Comparison of ENCODE assay signal across 32 cellular contexts in the genomic region with DNA sequence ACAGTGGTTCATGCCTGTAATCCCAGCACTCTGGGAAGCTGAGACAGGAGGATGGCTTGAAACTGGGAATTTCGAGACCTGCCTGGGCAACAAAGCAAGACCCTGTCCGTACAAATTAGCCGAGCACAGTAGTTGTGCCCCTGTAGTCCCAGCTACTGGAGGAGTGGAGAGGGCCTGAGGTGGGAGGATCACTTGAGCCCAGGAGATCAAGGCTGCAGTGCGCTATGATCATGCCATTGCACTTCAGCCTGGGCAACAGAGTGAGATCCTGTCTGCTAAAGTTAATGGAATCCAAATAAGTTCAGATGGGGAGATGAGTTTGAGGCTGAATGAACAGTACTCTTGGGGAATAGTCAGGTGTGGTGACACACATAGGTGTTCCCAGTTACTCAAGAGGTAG. TPM values are rescaled to one million over a fixed set of nuclear protein-coding genes. Genes with fewer than 3 reads are reported as not detected.
"Had no signal": no experiment of that assay in that cellular context is flagged by ENCODE, and none has a peak within 500 bp of the region (broad histone marks: within the 10 kb centered on the region; RNA-seq: fewer than 3 reads in every experiment).

No MANE protein-coding gene starts in this region.

- H3K79me2 ChIP-seq: parathyroid adenoma had no signal

- H3K9ac ChIP-seq: parathyroid adenoma had no signal

- H3K9me3 Mint-ChIP-seq: activated naive CD4-positive, alpha-beta T cell treated with anti-CD3 and anti-CD28 coated beads for 36 hours; activated naive CD8-positive, alpha-beta T cell treated with anti-CD3 and anti-CD28 coated beads for 36 hours; brain; T-helper 2 cell treated with Interferon-gamma antibody and Interleukin-4, amounts not matched to agents 5 μg/mL and 100 μg/mL, for 36 hours had no signal

- H3K4me1 Mint-ChIP-seq: activated naive CD8-positive, alpha-beta T cell treated with anti-CD3 and anti-CD28 coated beads for 36 hours had no signal

- H3K9me3 ChIP-seq: adrenal gland, ascending aorta, colonic mucosa, gastrocnemius medialis, psoas muscle, spleen, suprapubic skin, tibial artery had no signal

- ATAC-seq: gastrocnemius medialis, left cardiac atrium, left ventricle myocardium superior, psoas muscle, right cardiac atrium had no signal

- H3K4me3 ChIP-seq: adrenal gland, ascending aorta, cardiac muscle cell, colonic mucosa, gastrocnemius medialis, psoas muscle, spleen, suprapubic skin, tibial artery had no signal

- H3K4me3 Mint-ChIP-seq: activated naive CD4-positive, alpha-beta T cell treated with anti-CD3 and anti-CD28 coated beads for 36 hours; activated naive CD8-positive, alpha-beta T cell treated with anti-CD3 and anti-CD28 coated beads for 36 hours; brain; T-helper 2 cell treated with Interferon-gamma antibody and Interleukin-4, amounts not matched to agents 5 μg/mL and 100 μg/mL, for 36 hours had no signal

- DNase-seq: activated CD4-positive, alpha-beta T cell treated with anti-CD3 and anti-CD28 coated beads for 4 hours; activated CD4-positive, alpha-beta T cell treated with anti-CD3 and anti-CD28 coated beads, Interleukin-2, amount 50 U/mL, for 4 hours; activated CD4-positive, CD25-positive, alpha-beta regulatory T cell; activated effector memory CD4-positive, alpha-beta T cell treated with Interleukin-2 at 50 U/mL for 16 hours; activated naive CD4-positive, alpha-beta T cell treated with anti-CD3 and anti-CD28 coated beads for 36 hours; activated naive CD8-positive, alpha-beta T cell treated with anti-CD3 and anti-CD28 coated beads for 36 hours; adrenal gland; cerebellar nuclear complex; colonic mucosa; effector CD8-positive, alpha-beta T cell; gastrocnemius medialis; glutamatergic neuron; left cardiac atrium; left ventricle myocardium superior; occipital lobe; psoas muscle; right cardiac atrium; spleen; stimulated activated naive CD4-positive, alpha-beta T cell; T-helper 1 cell; tibial artery had no signal

- H3K4me1 ChIP-seq: adrenal gland, ascending aorta, colonic mucosa, gastrocnemius medialis, parathyroid adenoma, psoas muscle, spleen, suprapubic skin, tibial artery had no signal

- H3K27ac Mint-ChIP-seq: activated naive CD4-positive, alpha-beta T cell treated with anti-CD3 and anti-CD28 coated beads for 36 hours; activated naive CD8-positive, alpha-beta T cell treated with anti-CD3 and anti-CD28 coated beads for 36 hours; brain; T-helper 2 cell treated with Interferon-gamma antibody and Interleukin-4, amounts not matched to agents 5 μg/mL and 100 μg/mL, for 36 hours had no signal

- H3K36me3 Mint-ChIP-seq: activated naive CD8-positive, alpha-beta T cell treated with anti-CD3 and anti-CD28 coated beads for 36 hours; brain had no signal

- H3K27ac ChIP-seq: adrenal gland, ascending aorta, cardiac muscle cell, colonic mucosa, gastrocnemius medialis, parathyroid adenoma, psoas muscle, spleen, suprapubic skin, tibial artery had no signal

- FAIRE-seq: endometrium, keratinocyte had no signal

- H3K36me3 ChIP-seq: adrenal gland, ascending aorta, cardiac muscle cell, colonic mucosa, gastrocnemius medialis, spleen, suprapubic skin, tibial artery had no signal

- H2AFZ ChIP-seq: parathyroid adenoma had no signal

- H3K27me3 ChIP-seq: ascending aorta, cardiac muscle cell, colonic mucosa had no signal

RNA-seq across cellular contexts. Expression of a gene that starts 14.4 kb away (rescaled TPM):
- total RNA-seq: ascending aorta, gastrocnemius medialis, left ventricle myocardium superior, lung microvascular endothelial cell, mesenteric fat pad, psoas muscle, right cardiac atrium, suprapubic skin, ureter had no signal
- polyA plus RNA-seq: adrenal gland, keratinocyte, right cardiac atrium had no signal
